9 cellular contexts compared by ENCODE assay signal in the genomic region with DNA sequence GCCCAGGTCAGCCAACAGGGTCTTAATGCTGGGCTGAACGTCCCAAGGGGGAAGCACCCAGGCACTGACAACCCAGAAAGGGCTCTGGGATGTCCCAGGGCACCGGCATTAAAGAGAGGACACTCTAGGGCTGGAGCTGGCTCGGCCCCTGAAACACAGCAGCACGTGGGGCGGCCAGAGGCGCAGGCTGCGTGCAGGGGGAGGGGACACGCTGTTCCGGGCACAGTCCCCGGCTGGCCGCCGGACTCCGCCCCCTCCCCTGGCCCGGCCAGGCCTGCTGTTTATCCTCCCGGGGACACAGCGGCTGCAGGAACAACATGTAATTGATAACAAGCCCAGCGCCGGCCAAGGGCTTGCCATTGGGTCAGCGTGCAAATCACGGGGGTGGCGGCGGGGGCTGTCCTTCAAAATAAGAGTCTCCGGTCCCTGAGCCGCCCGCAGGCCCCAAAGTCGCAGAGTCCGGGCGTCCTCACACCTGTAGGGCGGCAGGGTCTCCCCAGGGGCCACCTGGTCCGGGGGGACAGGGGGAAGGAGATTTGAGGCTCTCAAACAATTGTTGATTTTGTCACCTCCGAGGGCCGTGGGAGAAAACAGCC. TPM values are rescaled to one million over a fixed set of nuclear protein-coding genes. Genes with fewer than 3 reads are reported as not detected.
A peak's percentile ranks its signal among the peaks of the same experiment; 100 is the strongest.
DNase-seq lines count a peak whose midpoint lies in the region; ATAC-seq, FAIRE-seq and TF ChIP-seq lines count a peak whose summit lies in the region.
"Had no signal": no experiment of that assay in that cellular context is flagged by ENCODE, and none has a peak within 500 bp of the region (broad histone marks: within the 10 kb centered on the region; RNA-seq: fewer than 3 reads in every experiment).

No MANE protein-coding gene starts in this region.

- intact Hi-C loops in heart left ventricle (cut with DNase I): loop anchor here in 7 of 10 donors (1.0 to 10.0 kb wide), 9 partner anchors 33 to 274 kb away; a partner anchor contains a TSS

- peak overlapping the region; percentile 87 for H3K4me3 ChIP-seq in MM.1S (ENCODE audit: low read length)
- H3K4me3 ChIP-seq in heart left ventricle: peak overlapping the region; percentile 53 to 95 (median 70)

- H3K36me3 ChIP-seq in MM.1S (replicated peaks; ENCODE audit: insufficient read depth, low read length) (no peaks in the 10 kb centered on the region), heart left ventricle (peaks cover 0 to 14% (median 5%) of the 10 kb centered on the region in 9 donors)

- WGBS in heart left ventricle, 4 donors: 0 to 2% (median 1%) methylated on average over 9 to 32 of the region's 32 CpGs

- no peaks in the 10 kb centered on the region for H3K27me3 ChIP-seq in MM.1S (replicated peaks; ENCODE audit: insufficient read depth, low read length)
- H3K27me3 ChIP-seq in heart left ventricle: peaks cover 0 to 37% (median 0%) of the 10 kb centered on the region in 9 donors

- FAIRE-seq in D721Med (lab: Jason Lieb, UNC): no peak

- peak in 1 of 2 donors; percentile 56 for TF ChIP-seq POLR2A in heart left ventricle (IDR thresholded peaks at IDR 0.05)

- peaks cover 10% of the 10 kb centered on the region for H3K79me2 ChIP-seq in MM.1S (ENCODE audit: low read length)

- H3K9me2 ChIP-seq in MM.1S (replicated peaks; ENCODE audit: insufficient read depth, low read length): no peaks in the 10 kb centered on the region

- H3K9ac ChIP-seq in MM.1S (ENCODE audit: low read length): peak overlapping the region; percentile 88

- no peaks in the 10 kb centered on the region for H3K9me3 ChIP-seq in MM.1S (replicated peaks; ENCODE audit: insufficient read depth, low read length)
- peaks cover 0 to 10% (median 0%) of the 10 kb centered on the region in 12 donors for H3K9me3 ChIP-seq in heart left ventricle

- H3K27ac ChIP-seq in MM.1S (ENCODE audit: low read length) (peak overlapping the region; percentile 44; the same call in 1 of the 2 replicates), heart left ventricle (peak overlapping the region; percentile 84 to 100 (median 95))

- H4K20me1 ChIP-seq in MM.1S (ENCODE audit: insufficient read depth, low read length): no peaks in the 10 kb centered on the region

- H2AFZ ChIP-seq in MM.1S (ENCODE audit: low read length): peak overlapping the region; percentile 69

- peak; percentile 83 for DNase-seq in D721Med (ENCODE audit: insufficient read length, low spot score)
- DNase-seq in MM.1S: peak; percentile 74
- peak; percentile 8 for DNase-seq in amniotic stem cell (lab: John Stamatoyannopoulos, UW)
- peak; percentile 94 to 99 (median 96) for DNase-seq in heart left ventricle
- peak; percentile 67 for DNase-seq in omental fat pad (ENCODE audit: low spot score)
- DNase-seq in NCI-H226: no peak

- H3F3A ChIP-seq in MM.1S (ENCODE audit: insufficient read depth, low read length): peaks cover 14% of the 10 kb centered on the region

- peaks cover 11% of the 10 kb centered on the region; the same call in 1 of the 2 replicates for H3K4me1 ChIP-seq in MM.1S (ENCODE audit: low read length)
- H3K4me1 ChIP-seq in heart left ventricle: peaks cover 0 to 69% (median 41%) of the 10 kb centered on the region in 12 donors

- TF ChIP-seq CTCF in D721Med (IDR thresholded peaks at IDR 0.05; ENCODE audit: insufficient read depth, missing control alignments): no peak
- no peak for TF ChIP-seq CTCF in MM.1S (IDR thresholded peaks at IDR 0.05; ENCODE audit: low read length)
- no peak for TF ChIP-seq CTCF in heart left ventricle (IDR thresholded peaks at IDR 0.05)
- no peak for TF ChIP-seq CTCF in omental fat pad (IDR thresholded peaks at IDR 0.05)

- H3K4me2 ChIP-seq in MM.1S (ENCODE audit: low read depth, low read length): peak overlapping the region; percentile 100

- peak; percentile 88 to 93 (median 90) for ATAC-seq in heart left ventricle
- ATAC-seq in omental fat pad (ENCODE audit: low FRiP score): peak; percentile 67
- no peak for ATAC-seq in HG03095 (IDR thresholded peaks at IDR 0.05; ENCODE audit: unreplicated experiment)
- no peak for ATAC-seq in HG03342 (IDR thresholded peaks at IDR 0.05; ENCODE audit: unreplicated experiment)

RNA-seq across cellular contexts. Expression of a gene that starts 1.3 kb away (rescaled TPM):
- 10 to 100 TPM; 10.5 to 85.8 (median 31.0) TPM for total RNA-seq in heart left ventricle
- polyA plus RNA-seq in heart left ventricle: 10 to 100 TPM; 39.9 to 70.6 TPM
- total RNA-seq in omental fat pad: 10 to 100 TPM; 22.3 to 73.1 (median 59.9) TPM
- total RNA-seq: T-helper 2 cell treated with Interferon-gamma antibody and Interleukin-4, amounts not matched to agents 100 ng/mL and 5 ng/mL, for 36 hours had no signal

RNA-seq across cellular contexts. Expression of a gene that starts 38.8 kb away (rescaled TPM):
- not detected for total RNA-seq in heart left ventricle
- polyA plus RNA-seq in heart left ventricle: not detected
- not detected for total RNA-seq in omental fat pad
- total RNA-seq: T-helper 2 cell treated with Interferon-gamma antibody and Interleukin-4, amounts not matched to agents 100 ng/mL and 5 ng/mL, for 36 hours had no signal

Comparison
In these comparisons a context has a peak if more than half of its experiments do, and no peak if none do; other contexts are left out.
1. ATAC-seq: peak in heart left ventricle (4 of 4) and omental fat pad (single experiment); none in HG03095 (single experiment) and HG03342 (single experiment).